Comparison of ENCODE assay signal across 12 cellular contexts in the genomic region with DNA sequence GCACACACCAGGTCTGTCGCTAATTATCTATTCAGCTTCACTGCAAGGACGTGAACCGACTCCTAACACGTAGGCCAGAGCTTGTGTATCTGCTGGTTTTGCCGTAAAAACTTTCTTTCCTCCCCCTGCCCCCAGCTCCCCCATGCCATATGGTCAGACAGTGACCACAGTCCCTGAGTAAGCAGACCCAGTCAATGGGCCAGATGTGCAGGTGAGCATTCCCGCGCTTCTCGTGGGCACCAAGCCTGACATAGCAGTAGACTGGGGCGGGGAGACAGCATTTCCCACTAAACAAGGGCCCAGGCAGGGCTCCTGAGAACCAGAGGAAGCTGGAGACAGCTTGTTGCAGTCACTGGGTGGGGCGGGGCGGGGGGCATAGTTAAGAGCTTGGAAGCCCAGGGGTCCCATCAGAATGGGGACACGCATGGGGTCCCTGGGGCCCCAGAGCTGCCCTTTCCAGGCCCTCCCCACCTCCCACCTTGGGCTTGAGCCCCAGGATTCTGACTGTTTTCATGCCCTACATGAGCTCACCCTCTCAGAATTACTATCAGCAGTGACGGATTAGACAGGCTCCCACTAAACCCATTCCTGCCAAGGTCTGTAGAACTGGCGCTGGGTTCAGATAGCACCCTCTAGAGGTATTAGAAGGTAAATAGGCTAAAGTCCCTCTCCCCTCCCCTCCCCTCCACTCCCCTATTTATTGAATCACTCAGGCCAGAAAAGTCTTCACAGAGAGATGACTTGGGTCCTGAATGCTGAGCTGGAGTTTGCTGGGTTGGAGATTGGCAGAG. TPM values are rescaled to one million over a fixed set of nuclear protein-coding genes. Genes with fewer than 3 reads are reported as not detected.
DNase-seq lines count a peak whose midpoint lies in the region; ATAC-seq, FAIRE-seq and TF ChIP-seq lines count a peak whose summit lies in the region.
"Had no signal": no experiment of that assay in that cellular context is flagged by ENCODE, and none has a peak within 500 bp of the region (broad histone marks: within the 10 kb centered on the region; RNA-seq: fewer than 3 reads in every experiment).

No MANE protein-coding gene starts in this region.

- H3K9ac ChIP-seq in K562 (ENCODE audit: insufficient read depth in 1 of 2, low read depth in 2 of 2, low read length in 2 of 2): no peak overlapping the region

- peak overlapping the region; percentile 63 for H3K27ac Mint-ChIP-seq in natural killer cell
- H3K27ac Mint-ChIP-seq: activated CD4-positive, alpha-beta memory T cell treated with anti-CD3 and anti-CD28 coated beads for 36 hours; memory B cell had no signal

- WGBS in K562 (ENCODE audit: insufficient coverage, low coverage, missing lambda C conversion rate): 2% methylated on average over 12 of the region's 14 CpGs

- TF ChIP-seq EP300 in Ishikawa (IDR thresholded peaks at IDR 0.05; ENCODE audit: borderline replicate concordance) (no peak), K562 (IDR thresholded peaks at IDR 0.05; ENCODE audit: low read length) (no peak)

- peak; percentile 17 for TF ChIP-seq CTCF in GM06990 (IDR thresholded peaks at IDR 0.05; ENCODE audit: insufficient read depth, low read length, poor library complexity, severe bottlenecking)
- TF ChIP-seq CTCF in K562 (IDR thresholded peaks at IDR 0.05 in 2 of 3, conservative IDR thresholded peaks at IDR 0.05 in 1 of 3; ENCODE audit: insufficient read depth in 2 of 3, low read depth in 1 of 3, low read length in 3 of 3): peak; percentile 34 to 50 (median 41); a peak in 5 of 6 replicates
- TF ChIP-seq CTCF in natural killer cell (IDR thresholded peaks at IDR 0.05): no peak
- TF ChIP-seq CTCF in gastrocnemius medialis (IDR thresholded peaks at IDR 0.05 in 4 of 5, conservative IDR thresholded peaks at IDR 0.05 in 1 of 5): no peak

- no peak overlapping the region for H3K27ac ChIP-seq in K562 (ENCODE audit: extremely low read depth, low read depth, low read length)
- no peak overlapping the region for H3K27ac ChIP-seq in gastrocnemius medialis

- H3K4me3 ChIP-seq in GM06990 (replicated peaks; ENCODE audit: low read depth, low read length): no peak overlapping the region
- no peak overlapping the region for H3K4me3 ChIP-seq in K562
- no peak overlapping the region for H3K4me3 ChIP-seq in gastrocnemius medialis

- peak overlapping the region; percentile 88 for H3K4me3 Mint-ChIP-seq in natural killer cell
- H3K4me3 Mint-ChIP-seq: activated CD4-positive, alpha-beta memory T cell treated with anti-CD3 and anti-CD28 coated beads for 36 hours; memory B cell had no signal

- CTCF ChIA-PET in K562 (lab: Yijun Ruan, JAX; ENCODE audit: low intra/inter-chr PET ratio): no interaction called here

- no peak for DNase-seq in GM06990 (ENCODE audit: extremely low read depth, insufficient read length)
- peak in 2 of 4 experiments; percentile 18 for DNase-seq in K562 (ENCODE audit: extremely low read depth in 1 of 4, low spot score in 3 of 4)
- DNase-seq in natural killer cell: no peak
- no peak for DNase-seq in gastrocnemius medialis
- no peak for DNase-seq in SIG-M5 (lab: John Stamatoyannopoulos, UW)
- no peak for DNase-seq in NCI-H226
- DNase-seq: activated CD4-positive, alpha-beta memory T cell treated with anti-CD3 and anti-CD28 coated beads for 36 hours; amniotic stem cell; KBM-7 had no signal

- no peaks in the 10 kb centered on the region for H3K9me3 Mint-ChIP-seq in natural killer cell
- H3K9me3 Mint-ChIP-seq: activated CD4-positive, alpha-beta memory T cell treated with anti-CD3 and anti-CD28 coated beads for 36 hours; memory B cell had no signal

- H3K36me3 ChIP-seq in GM06990 (ENCODE audit: control insufficient read depth, insufficient read depth, low read length) (no peaks in the 10 kb centered on the region), K562 (ENCODE audit: control insufficient read depth, insufficient read depth, low read length) (no peaks in the 10 kb centered on the region), gastrocnemius medialis (no peaks in the 10 kb centered on the region)

- H3K4me1 Mint-ChIP-seq in natural killer cell: peaks cover 35 to 41% of the 10 kb centered on the region in 2 donors
- H3K4me1 Mint-ChIP-seq: memory B cell had no signal

- H3K79me2 ChIP-seq in K562 (ENCODE audit: control insufficient read depth, insufficient read depth, low read length): no peaks in the 10 kb centered on the region

- H3K4me2 ChIP-seq in K562 (ENCODE audit: insufficient read depth, low read length): no peak overlapping the region

- peaks cover 17 to 18% of the 10 kb centered on the region in 2 donors for H3K27me3 Mint-ChIP-seq in natural killer cell (ENCODE audit: low read depth in 2 of 2)
- H3K27me3 Mint-ChIP-seq: memory B cell had no signal

- POLR2A ChIA-PET in K562 (lab: Yijun Ruan, JAX): no interaction called here

- BruUV-seq in K562 (replicated peaks; lab: Mats Ljungman, UMichigan): no TSS peak

- H3K9me1 ChIP-seq in K562 (ENCODE audit: control insufficient read depth, insufficient read depth, low read length): no peaks in the 10 kb centered on the region

- ATAC-seq in K562: peak; percentile 86
- no peak for ATAC-seq in natural killer cell
- no peak for ATAC-seq in gastrocnemius medialis
- ATAC-seq in GM21381 (IDR thresholded peaks at IDR 0.05; ENCODE audit: unreplicated experiment): no peak

- intact Hi-C loops in K562 (cut with micrococcal nuclease) (no loop called here), natural killer cell (cut with micrococcal nuclease) (no loop called here), gastrocnemius medialis (cut with DNase I; ENCODE audit: low total_unique reads) (no loop called here)

- H4K20me1 ChIP-seq in K562 (replicated peaks; ENCODE audit: control insufficient read depth, insufficient read depth, low read length): no peaks in the 10 kb centered on the region

- FAIRE-seq in K562 (lab: Jason Lieb, UNC): peak; percentile 29

- in situ Hi-C loops in K562 (cut with MboI) (no loop called here), gastrocnemius medialis (cut with MboI; ENCODE audit: low sequenced_read_pairs in 4 of 4) (no loop called here)

- H3K36me3 Mint-ChIP-seq in natural killer cell: no peaks in the 10 kb centered on the region
- H3K36me3 Mint-ChIP-seq: activated CD4-positive, alpha-beta memory T cell treated with anti-CD3 and anti-CD28 coated beads for 36 hours; memory B cell had no signal

- H3K9me3 ChIP-seq in K562 (replicated peaks; ENCODE audit: control insufficient read depth, insufficient read depth, low read depth, low read length) (no peaks in the 10 kb centered on the region), gastrocnemius medialis (no peaks in the 10 kb centered on the region)

- H3K4me1 ChIP-seq in K562 (replicated peaks in 1 of 2; ENCODE audit: control insufficient read depth in 2 of 2, insufficient read depth in 2 of 2, low read length in 2 of 2): no peaks in the 10 kb centered on the region
- H3K4me1 ChIP-seq in gastrocnemius medialis: peaks cover 9 to 14% of the 10 kb centered on the region in 2 donors

- TF ChIP-seq POLR2A in K562 (conservative IDR thresholded peaks at IDR 0.05) (no peak), gastrocnemius medialis (IDR thresholded peaks at IDR 0.05) (no peak)

- H2AFZ ChIP-seq in K562 (ENCODE audit: low read depth, low read length): no peak overlapping the region

- TF ChIP-seq RAD21 in Ishikawa (IDR thresholded peaks at IDR 0.05; ENCODE audit: low read depth): peak; percentile 29
- TF ChIP-seq RAD21 in K562 (CRISPR knock-in tag; conservative IDR thresholded peaks at IDR 0.05 in 1 of 2, IDR thresholded peaks at IDR 0.05 in 1 of 2): no peak

- H3K27me3 ChIP-seq in GM06990 (replicated peaks; ENCODE audit: control insufficient read depth, insufficient read depth, low read length) (no peaks in the 10 kb centered on the region), K562 (ENCODE audit: control insufficient read depth in 2 of 2, insufficient read depth in 2 of 2, low read length in 2 of 2) (peaks cover 3 to 11% of the 10 kb centered on the region in 2 experiments; a peak in 3 of 5 replicates), gastrocnemius medialis (no peaks in the 10 kb centered on the region)

TF ChIP-seq in Ishikawa, 13 proteins besides CTCF, POLR2A, EP300 and RAD21 (continues in another document):
- no peak for TF ChIP-seq TCF12 (IDR thresholded peaks at IDR 0.05; ENCODE audit: low read depth)

TF ChIP-seq in K562, 482 proteins besides CTCF, POLR2A, EP300 and RAD21:
- TF ChIP-seq, protein P1, sequence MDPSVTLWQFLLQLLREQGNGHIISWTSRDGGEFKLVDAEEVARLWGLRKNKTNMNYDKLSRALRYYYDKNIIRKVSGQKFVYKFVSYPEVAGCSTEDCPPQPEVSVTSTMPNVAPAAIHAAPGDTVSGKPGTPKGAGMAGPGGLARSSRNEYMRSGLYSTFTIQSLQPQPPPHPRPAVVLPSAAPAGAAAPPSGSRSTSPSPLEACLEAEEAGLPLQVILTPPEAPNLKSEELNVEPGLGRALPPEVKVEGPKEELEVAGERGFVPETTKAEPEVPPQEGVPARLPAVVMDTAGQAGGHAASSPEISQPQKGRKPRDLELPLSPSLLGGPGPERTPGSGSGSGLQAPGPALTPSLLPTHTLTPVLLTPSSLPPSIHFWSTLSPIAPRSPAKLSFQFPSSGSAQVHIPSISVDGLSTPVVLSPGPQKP (CRISPR knock-in tag; IDR thresholded peaks at IDR 0.05): no peak

RNA-seq across cellular contexts. Expression of a gene that starts 51.8 kb away (rescaled TPM):
- total RNA-seq in K562 (2011; cell fraction: chromatin; rRNA removed; ENCODE audit: low replicate concordance): 0.35 and 0.46 TPM in 2 replicates
- 0.17 and 0.79 TPM in 2 replicates for total RNA-seq in K562 (2011; cell fraction: nucleolus; rRNA removed)
- 0.22 and 0.38 TPM in 2 replicates for total RNA-seq in K562 (2011; cell fraction: nucleoplasm; rRNA removed)
- 0.04 TPM in 1 of 2 replicates, not detected in the other for total RNA-seq in K562 (2014; rRNA removed)
- total RNA-seq in K562 (2014; rRNA removed; fragmentation: Illumina TruSeq; extraction: Trizol): 0.07 and 0.10 TPM in 2 replicates
- 0.04 and 0.07 TPM in 2 replicates for total RNA-seq in K562 (2015; rRNA removed; fragmentation: Illumina TruSeq; extraction: Trizol)
- 0.22 TPM in 1 of 2 replicates, not detected in the other for total RNA-seq in K562 (2021)
- 0.13 and 0.22 TPM in 2 replicates for polyA plus RNA-seq in K562 (2011; rRNA removed)
- polyA plus RNA-seq in K562 (2011; cell fraction: cytosol; rRNA removed): 0.37 TPM in 1 of 2 replicates, not detected in the other
- 0.47 and 1.5 TPM in 2 replicates for polyA plus RNA-seq in K562 (2011; cell fraction: nucleus; rRNA removed)
- 0.05 and 0.21 TPM in 2 replicates for polyA plus RNA-seq in K562 (2012)
- 0.10 TPM in 1 of 2 replicates, not detected in the other for polyA plus RNA-seq in K562 (2014; fragmentation: Illumina TruSeq; extraction: Trizol)
- not detected for polyA plus RNA-seq in K562 (2014; fragmentation: Nextera tagmentation; extraction: Ambion mirVana)
- polyA plus RNA-seq in K562 (2014; rRNA removed): 0.12 and 0.13 TPM in 2 replicates
- 0.09 and 0.18 TPM in 2 replicates for polyA minus RNA-seq in K562 (2011; rRNA and poly(A)+ RNA removed)
- polyA minus RNA-seq in K562 (2011; cell fraction: cytosol; rRNA and poly(A)+ RNA removed): not detected in 2 replicates
- polyA minus RNA-seq in K562 (2011; cell fraction: nucleus; rRNA and poly(A)+ RNA removed): 0.13 and 0.33 TPM in 2 replicates
- total RNA-seq in natural killer cell: 1 to 10 TPM; 1.2 to 2.0 (median 1.8) TPM
- under 1 TPM in 3 of 4 donors, not detected in 1; 0.27 to 0.41 (median 0.29) TPM for total RNA-seq in gastrocnemius medialis

Comparison
In these comparisons a context has a peak if more than half of its experiments do, and no peak if none do; other contexts are left out.
1. CTCF ChIP-seq: peak in GM06990 (single experiment) and K562 (3 of 3); none in natural killer cell (single experiment) and gastrocnemius medialis (0 of 5).